In the genomic region with DNA sequence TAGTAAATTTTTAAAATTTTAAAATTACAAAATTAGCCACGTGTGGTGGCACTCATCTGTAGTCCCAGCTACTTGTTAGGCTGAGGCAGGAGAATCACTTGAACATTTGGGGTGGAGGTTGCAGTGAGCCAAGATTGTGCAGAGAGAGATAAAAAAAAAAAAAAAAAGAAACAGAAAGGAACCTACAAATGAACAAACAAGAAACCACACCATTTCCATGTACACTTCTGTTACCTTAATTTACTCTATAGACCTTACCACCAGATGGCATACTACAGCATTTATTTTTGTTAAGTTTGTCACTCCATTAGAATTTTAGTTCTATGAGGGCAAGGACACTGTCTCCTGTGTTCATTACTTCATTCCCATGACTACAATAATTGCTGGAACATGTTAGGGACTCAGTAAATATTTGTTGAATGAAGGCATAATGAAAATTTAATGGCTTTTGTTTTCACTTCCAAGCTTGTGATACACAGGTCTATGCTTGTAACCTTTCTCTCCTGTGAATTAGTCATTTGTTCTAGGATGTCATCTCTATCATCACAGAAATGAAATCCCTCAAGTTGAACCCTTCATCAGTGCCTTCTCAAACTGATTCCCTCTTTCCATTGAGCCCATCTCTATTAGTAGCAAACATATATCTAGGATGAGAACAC, we compare ENCODE assay signal across 9 cellular contexts.
DNase-seq lines count a peak whose midpoint lies in the region; ATAC-seq, FAIRE-seq and TF ChIP-seq lines count a peak whose summit lies in the region.
"Had no signal": no experiment of that assay in that cellular context is flagged by ENCODE, and none has a peak within 500 bp of the region (broad histone marks: within the 10 kb centered on the region; RNA-seq: fewer than 3 reads in every experiment).

No MANE protein-coding gene starts in this region.

- intact Hi-C loops in Calu3 (cut with micrococcal nuclease; ENCODE audit: unreplicated experiment): loop anchor here (1.0 to 5.0 kb wide), 2 partner anchors 43 to 54 kb away; no protein-coding TSS in a partner anchor
- intact Hi-C loops in psoas muscle (cut with DNase I): no loop called here

- H2AFZ ChIP-seq in H1 (ENCODE audit: low read length): no peak overlapping the region

- 89% methylated on average over 1 of the region's 1 CpG; no CpG with 5 or more reads in 1 of the 2 experiments for WGBS in H1 (ENCODE audit: extremely low coverage in 1 of 2, insufficient coverage in 1 of 2, insufficient read length in 1 of 2, insufficient replicate concordance in 2 of 2, low coverage in 1 of 2, low lambda C conversion rate in 2 of 2, missing lambda C conversion rate in 1 of 2), 2 experiments
- 47 to 86% (median 59%) methylated on average over 1 of the region's 1 CpG for WGBS in psoas muscle, 3 donors

- H2BK5ac ChIP-seq in H1 (ENCODE audit: low read depth, low read length): no peak overlapping the region

- CTCF ChIA-PET in Calu3 (lab: Charles Lee) (interaction anchor here (0.7 kb wide), 1 partner anchor 12 kb away, joined by 3 read pairs; no protein-coding TSS in a partner anchor), H1 (lab: Charles Lee; ENCODE audit: partially characterized antibody) (interaction anchor here (0.9 to 6.7 kb wide), 8 partner anchors 16 to 93 kb away, joined by 3 to 86 read pairs (median 11); no protein-coding TSS in a partner anchor)

- TF ChIP-seq EP300 in H1 (IDR thresholded peaks at IDR 0.05; ENCODE audit: borderline replicate concordance in 1 of 2, low read depth in 2 of 2, low read length in 2 of 2): no peak

- no peaks in the 10 kb centered on the region for H3K79me1 ChIP-seq in H1 (ENCODE audit: low read depth, low read length)

- TF ChIP-seq RAD21 in H1 (IDR thresholded peaks at IDR 0.05 in 1 of 2, conservative IDR thresholded peaks at IDR 0.05 in 1 of 2; ENCODE audit: low read depth in 2 of 2, low read length in 2 of 2): peak in 1 of 2 experiments; percentile 31

- POLR2A ChIA-PET in H1 (lab: Charles Lee; ENCODE audit: partially characterized antibody): no interaction called here

- TF ChIP-seq POLR2A in H1 (IDR thresholded peaks at IDR 0.05; ENCODE audit: control extremely low read depth in 1 of 2, low read depth in 2 of 2, low read length in 2 of 2): no peak

- no peak overlapping the region for H2BK120ac ChIP-seq in H1 (replicated peaks; ENCODE audit: low read depth, low read length)

- H3K9me3 Mint-ChIP-seq in Calu3 (ENCODE audit: low read depth, unreplicated experiment): no peaks in the 10 kb centered on the region
- no peaks in the 10 kb centered on the region for H3K9me3 Mint-ChIP-seq in stimulated activated memory B cell treated with anti-CD40 and anti-IgM and Interleukin-4, amounts not matched to agents 10 μg/mL and 1 μg/mL and 100 μg/mL, for 72 hours

- TF ChIP-seq CTCF in Calu3 (IDR thresholded peaks at IDR 0.05; ENCODE audit: unreplicated experiment) (peak; percentile 50), H1 (IDR thresholded peaks at IDR 0.05; ENCODE audit: control extremely low read depth in 1 of 3, insufficient read depth in 1 of 3, low read depth in 1 of 3, low read length in 3 of 3) (peak in 2 of 3 experiments; percentile 19 to 36; a peak in 2 of 4 replicates), psoas muscle (IDR thresholded peaks at IDR 0.05) (no peak)

- H3K4me3 Mint-ChIP-seq in Calu3 (ENCODE audit: low read depth, unreplicated experiment): no peak overlapping the region
- H3K4me3 Mint-ChIP-seq in stimulated activated memory B cell treated with anti-CD40 and anti-IgM and Interleukin-4, amounts not matched to agents 10 μg/mL and 1 μg/mL and 100 μg/mL, for 72 hours: no peak overlapping the region

- H2BK20ac ChIP-seq in H1 (ENCODE audit: low read length): no peak overlapping the region

- no peak overlapping the region for H3K14ac ChIP-seq in H1 (ENCODE audit: insufficient read length)

- H2BK12ac ChIP-seq in H1 (ENCODE audit: low read depth, low read length): no peak overlapping the region

- H3K18ac ChIP-seq in H1 (ENCODE audit: extremely low read depth, low read length): no peak overlapping the region

- ATAC-seq in GM19324 (IDR thresholded peaks at IDR 0.05; ENCODE audit: low FRiP score, unreplicated experiment): peak; percentile 67
- ATAC-seq in stimulated activated memory B cell treated with anti-CD40 and anti-IgM and Interleukin-4, amounts not matched to agents 10 μg/mL and 1 μg/mL and 100 μg/mL, for 72 hours: no peak
- ATAC-seq in psoas muscle: no peak

- no peak overlapping the region for H4K91ac ChIP-seq in H1 (replicated peaks; ENCODE audit: insufficient read length, low read length)

- H3K4me2 ChIP-seq in H1 (ENCODE audit: insufficient read depth in 1 of 2, low read depth in 2 of 2, low read length in 2 of 2): no peak overlapping the region

- no peaks in the 10 kb centered on the region for H3K4me1 ChIP-seq in H1 (replicated peaks in 1 of 4; ENCODE audit: control insufficient read depth in 3 of 4, insufficient read depth in 4 of 4, low read length in 3 of 4)
- H3K4me1 ChIP-seq in psoas muscle: no peaks in the 10 kb centered on the region
- H3K4me1 ChIP-seq: pancreas had no signal

- DNase-seq in Calu3 (no peak), NCI-H1694 (lab: John Stamatoyannopoulos, UW) (peak; percentile 5), H1 (ENCODE audit: low read depth in 1 of 2, low spot score in 2 of 2) (no peak), mucosa of gallbladder (ENCODE audit: low spot score) (no peak), cerebellar cortex (ENCODE audit: low spot score) (no peak), psoas muscle (no peak)
- DNase-seq: pancreas had no signal

- H3K79me2 ChIP-seq in H1 (ENCODE audit: control insufficient read depth in 1 of 2, insufficient read depth in 2 of 2, low read length in 2 of 2): no peaks in the 10 kb centered on the region

- no peaks in the 10 kb centered on the region for H3K23me2 ChIP-seq in H1 (ENCODE audit: low read depth, low read length)

- H3K36me3 Mint-ChIP-seq in Calu3 (ENCODE audit: insufficient read depth, unreplicated experiment): no peaks in the 10 kb centered on the region
- peaks cover 74% of the 10 kb centered on the region for H3K36me3 Mint-ChIP-seq in stimulated activated memory B cell treated with anti-CD40 and anti-IgM and Interleukin-4, amounts not matched to agents 10 μg/mL and 1 μg/mL and 100 μg/mL, for 72 hours

- H4K20me1 ChIP-seq in H1 (replicated peaks in 1 of 2; ENCODE audit: control insufficient read depth in 1 of 2, insufficient read depth in 2 of 2, low read length in 2 of 2): no peaks in the 10 kb centered on the region

- no peak overlapping the region for H2BK15ac ChIP-seq in H1 (ENCODE audit: low read length)

- no peak overlapping the region for H3K27ac Mint-ChIP-seq in Calu3 (ENCODE audit: unreplicated experiment)
- peak overlapping the region; percentile 67 for H3K27ac Mint-ChIP-seq in stimulated activated memory B cell treated with anti-CD40 and anti-IgM and Interleukin-4, amounts not matched to agents 10 μg/mL and 1 μg/mL and 100 μg/mL, for 72 hours

- H3K27me3 Mint-ChIP-seq in Calu3 (ENCODE audit: unreplicated experiment): no peaks in the 10 kb centered on the region
- H3K27me3 Mint-ChIP-seq in stimulated activated memory B cell treated with anti-CD40 and anti-IgM and Interleukin-4, amounts not matched to agents 10 μg/mL and 1 μg/mL and 100 μg/mL, for 72 hours: no peaks in the 10 kb centered on the region

- no peaks in the 10 kb centered on the region; a peak in 1 of 8 replicates for H3K36me3 ChIP-seq in H1 (ENCODE audit: control insufficient read depth in 2 of 4, insufficient read depth in 4 of 4, low read length in 3 of 4)
- H3K36me3 ChIP-seq in psoas muscle (ENCODE audit: insufficient read depth in 1 of 2, low read depth in 1 of 2): no peaks in the 10 kb centered on the region
- H3K36me3 ChIP-seq: pancreas had no signal

- no peak overlapping the region for H3K23ac ChIP-seq in H1 (ENCODE audit: insufficient read length)

- H2AK5ac ChIP-seq in H1 (ENCODE audit: low read depth, low read length): no peak overlapping the region

- H4K8ac ChIP-seq in H1 (ENCODE audit: extremely low read depth, insufficient read depth, low read length): no peak overlapping the region

- H3K27ac ChIP-seq in H1 (ENCODE audit: low read depth, low read length): no peak overlapping the region
- no peak overlapping the region for H3K27ac ChIP-seq in psoas muscle
- H3K27ac ChIP-seq: pancreas had no signal

- no TSS peak for BruUV-seq in Calu3 (replicated peaks; lab: Mats Ljungman, UMichigan)

- H3K27me3 ChIP-seq in H1 (replicated peaks in 1 of 4; ENCODE audit: control insufficient read depth in 3 of 4, extremely low read depth in 1 of 4, insufficient read depth in 3 of 4, low read length in 3 of 4) (no peaks in the 10 kb centered on the region), psoas muscle (ENCODE audit: insufficient read depth in 3 of 3, low read length in 2 of 3) (peaks cover 0 to 3% (median 0%) of the 10 kb centered on the region in 3 donors)
- H3K27me3 ChIP-seq: pancreas had no signal

- H3K9me3 ChIP-seq in H1 (ENCODE audit: insufficient read depth in 2 of 2, low read depth in 1 of 2, low read length in 1 of 2) (no peaks in the 10 kb centered on the region), psoas muscle (no peaks in the 10 kb centered on the region)
- H3K9me3 ChIP-seq: pancreas had no signal

- no peak overlapping the region for H4K5ac ChIP-seq in H1 (ENCODE audit: insufficient read length, low read depth, low read length)

- no peak overlapping the region for H3K56ac ChIP-seq in H1 (replicated peaks; ENCODE audit: insufficient read length, low read depth, low read length)

- no peaks in the 10 kb centered on the region for H3K4me1 Mint-ChIP-seq in Calu3 (ENCODE audit: low read depth, unreplicated experiment)
- peaks cover 52% of the 10 kb centered on the region for H3K4me1 Mint-ChIP-seq in stimulated activated memory B cell treated with anti-CD40 and anti-IgM and Interleukin-4, amounts not matched to agents 10 μg/mL and 1 μg/mL and 100 μg/mL, for 72 hours

- H3K4me3 ChIP-seq in H1 (ENCODE audit: extremely low read depth in 1 of 4, insufficient read depth in 2 of 4, low read depth in 3 of 4, low read length in 4 of 4): no peak overlapping the region
- no peak overlapping the region for H3K4me3 ChIP-seq in psoas muscle
- H3K4me3 ChIP-seq: pancreas had no signal

- H3K4ac ChIP-seq in H1 (replicated peaks; ENCODE audit: insufficient read length, low read depth, low read length): no peak overlapping the region

- H3K9ac ChIP-seq in H1 (replicated peaks in 1 of 4; ENCODE audit: extremely low read depth in 1 of 4, low read depth in 3 of 4, low read length in 3 of 4): no peak overlapping the region

- no peak for FAIRE-seq in H1 (lab: Jason Lieb, UNC)
- FAIRE-seq: pancreas had no signal

TF ChIP-seq in H1, 55 proteins besides CTCF, POLR2A, EP300 and RAD21 (continues in another document):
- no peak for TF ChIP-seq PHF8 (conservative IDR thresholded peaks at IDR 0.05; ENCODE audit: low read depth, low read length)
- TF ChIP-seq SP1 (IDR thresholded peaks at IDR 0.05; ENCODE audit: low read depth, low read length): no peak
- no peak for TF ChIP-seq EGR1 (IDR thresholded peaks at IDR 0.05; ENCODE audit: borderline replicate concordance, low read depth, low read length)
- no peak for TF ChIP-seq BACH1 (IDR thresholded peaks at IDR 0.05; ENCODE audit: low read length)
- no peak for TF ChIP-seq RBBP5 (IDR thresholded peaks at IDR 0.05; ENCODE audit: borderline replicate concordance, low read depth, low read length)
- no peak for TF ChIP-seq CHD1 (IDR thresholded peaks at IDR 0.05; ENCODE audit: low read depth, low read length)
- no peak for TF ChIP-seq TEAD4 (IDR thresholded peaks at IDR 0.05; ENCODE audit: low read depth, low read length)
